In genomic region chr13:114132419-114133121, GRCh38 we compare ENCODE assay signal across 1 cellular context.
TF ChIP-seq lines count a peak whose summit lies in the region.

RASA3 (minus strand) TSS chr13:114132623; CDS start chr13:114132489, 134 bp downstream.

TF ChIP-seq in HEK293, 187 proteins besides CTCF, POLR2A, EP300 and RAD21 (continued from another document):
- TF ChIP-seq ZNF280D (tag by site-specific recombination; IDR thresholded peaks at IDR 0.05) (no peak), ZIC2 (tag by site-specific recombination; IDR thresholded peaks at IDR 0.05) (peak; percentile 61), ZEB2 (tag by site-specific recombination; IDR thresholded peaks at IDR 0.05) (no peak), ZNF202 (tag by site-specific recombination; IDR thresholded peaks at IDR 0.05; ENCODE audit: borderline replicate concordance) (no peak), ZNF292 (tag by site-specific recombination; IDR thresholded peaks at IDR 0.05; ENCODE audit: borderline replicate concordance, low read depth) (no peak), ZNF555 (tag by site-specific recombination; conservative IDR thresholded peaks at IDR 0.05) (no peak), ZBTB26 (tag by site-specific recombination; optimal IDR thresholded peaks at IDR 0.05) (no peak), ZNF76 (tag by site-specific recombination; IDR thresholded peaks at IDR 0.05; ENCODE audit: borderline replicate concordance, low read depth) (0 out of 2 replicates have a peak, but pooled peaks have one; percentile 24), REST (tag by site-specific recombination; IDR thresholded peaks at IDR 0.05) (no peak), HOXD13 (CRISPR knock-in tag; IDR thresholded peaks at IDR 0.05; ENCODE audit: borderline replicate concordance) (no peak), ZSCAN5A (tag by site-specific recombination; IDR thresholded peaks at IDR 0.05) (no peak), SP2 (tag by site-specific recombination; IDR thresholded peaks at IDR 0.05) (0 out of 2 replicates have a peak, but pooled peaks have one; percentile 4), ZNF2 (tag by site-specific recombination; IDR thresholded peaks at IDR 0.05) (no peak)
